In genomic region chr2:113407446-113408099, GRCh38 we compare ENCODE assay signal across 1 cellular context.
TF ChIP-seq lines count a peak whose summit lies in the region.

No MANE protein-coding gene starts in this region.

TF ChIP-seq in HepG2, 621 proteins besides CTCF, POLR2A, EP300 and RAD21 (continued from another document):
- TF ChIP-seq SOX6 (IDR thresholded peaks at IDR 0.05) (no peak), SOX6 (CRISPR knock-in tag; IDR thresholded peaks at IDR 0.05) (peak; percentile 27), ZBTB33 (CRISPR knock-in tag; IDR thresholded peaks at IDR 0.05) (no peak), HNF4A (CRISPR knock-in tag; IDR thresholded peaks at IDR 0.05) (0 out of 2 replicates have a peak, but pooled peaks have one; percentile 35), ZSCAN5A (CRISPR knock-in tag; IDR thresholded peaks at IDR 0.05; ENCODE audit: borderline replicate concordance) (no peak), SKIL (CRISPR knock-in tag; IDR thresholded peaks at IDR 0.05; ENCODE audit: borderline replicate concordance) (no peak), SALL1 (CRISPR knock-in tag; IDR thresholded peaks at IDR 0.05) (peak; percentile 18; the same call in 1 of the 2 replicates), ATF7 (IDR thresholded peaks at IDR 0.05) (0 out of 2 replicates have a peak, but pooled peaks have one; percentile 16), ATF7 (CRISPR knock-in tag; IDR thresholded peaks at IDR 0.05) (no peak), GATAD2A (CRISPR knock-in tag; IDR thresholded peaks at IDR 0.05) (0 out of 2 replicates have a peak, but pooled peaks have one; percentile 29), ZNF253 (CRISPR knock-in tag; IDR thresholded peaks at IDR 0.05; ENCODE audit: borderline replicate concordance) (no peak), ZSCAN20 (CRISPR knock-in tag; IDR thresholded peaks at IDR 0.05; ENCODE audit: borderline replicate concordance) (no peak), SRSF1 (optimal IDR thresholded peaks at IDR 0.05; ENCODE audit: low read depth, low read length) (no peak), ZFP1 (CRISPR knock-in tag; IDR thresholded peaks at IDR 0.05) (no peak), ZNF263 (CRISPR knock-in tag; IDR thresholded peaks at IDR 0.05) (0 out of 2 replicates have a peak, but pooled peaks have one; percentile 50), SAFB2 (CRISPR knock-in tag; IDR thresholded peaks at IDR 0.05; ENCODE audit: borderline replicate concordance, low read depth) (no peak), PTBP1 (IDR thresholded peaks at IDR 0.05; ENCODE audit: low read depth, low read length, poor library complexity, severe bottlenecking) (no peak), PRMT3 (CRISPR knock-in tag; IDR thresholded peaks at IDR 0.05; ENCODE audit: borderline replicate concordance, low read depth) (no peak), FOXA3 (CRISPR knock-in tag; IDR thresholded peaks at IDR 0.05) (peak; percentile 37; the same call in 1 of the 2 replicates), THAP8 (CRISPR knock-in tag; IDR thresholded peaks at IDR 0.05; ENCODE audit: borderline replicate concordance) (no peak), NR2F1 (CRISPR knock-in tag; IDR thresholded peaks at IDR 0.05) (peak in 1 of 2 experiments; percentile 19; a peak in 1 of 4 replicates), TMF1 (CRISPR knock-in tag; IDR thresholded peaks at IDR 0.05; ENCODE audit: low read depth) (no peak), ZNF142 (CRISPR knock-in tag; IDR thresholded peaks at IDR 0.05) (no peak), FUBP1 (CRISPR knock-in tag; IDR thresholded peaks at IDR 0.05; ENCODE audit: borderline replicate concordance) (no peak), ARID3A (IDR thresholded peaks at IDR 0.05; ENCODE audit: low read depth, low read length) (peak; percentile 92), NFATC3 (CRISPR knock-in tag; IDR thresholded peaks at IDR 0.05) (no peak), ZNF547 (CRISPR knock-in tag; IDR thresholded peaks at IDR 0.05) (no peak), KLF16 (CRISPR knock-in tag; IDR thresholded peaks at IDR 0.05) (no peak), ZNF737 (CRISPR knock-in tag; IDR thresholded peaks at IDR 0.05; ENCODE audit: borderline replicate concordance) (no peak), PHB2 (IDR thresholded peaks at IDR 0.05; ENCODE audit: partially characterized antibody) (no peak), HOXD1 (CRISPR knock-in tag; IDR thresholded peaks at IDR 0.05) (no peak), TERF1 (CRISPR knock-in tag; IDR thresholded peaks at IDR 0.05) (no peak)
